In genomic region chr16:23823475-23824407, GRCh38 we compare ENCODE assay signal across 1 cellular context.
TF ChIP-seq lines count a peak whose summit lies in the region.

No MANE protein-coding gene starts in this region.

TF ChIP-seq in K562, 482 proteins besides CTCF, POLR2A, EP300 and RAD21 (continued from another document):
- TF ChIP-seq NFATC3 (IDR thresholded peaks at IDR 0.05) (no peak), HCFC1 (IDR thresholded peaks at IDR 0.05; ENCODE audit: low read depth, low read length) (no peak), ZNF347 (CRISPR knock-in tag; IDR thresholded peaks at IDR 0.05; ENCODE audit: low read depth) (no peak), ARNT (IDR thresholded peaks at IDR 0.05) (peak; percentile 46 to 50; a peak in 2 of 4 replicates), NFRKB (IDR thresholded peaks at IDR 0.05; ENCODE audit: low read depth) (peak; percentile 72; the same call in 1 of the 2 replicates), BCLAF1 (IDR thresholded peaks at IDR 0.05; ENCODE audit: borderline replicate concordance in 1 of 2, control insufficient read depth in 1 of 2, low read depth in 2 of 2, low read length in 1 of 2) (no peak), ZNF76 (CRISPR knock-in tag; IDR thresholded peaks at IDR 0.05; ENCODE audit: borderline replicate concordance) (no peak), ZNF121 (CRISPR knock-in tag; conservative IDR thresholded peaks at IDR 0.05) (no peak), U2AF2 (optimal IDR thresholded peaks at IDR 0.05; ENCODE audit: low read depth, low read length) (no peak), ZNF57 (CRISPR knock-in tag; IDR thresholded peaks at IDR 0.05) (no peak), ZZZ3 (IDR thresholded peaks at IDR 0.05) (no peak), TCF15 (CRISPR knock-in tag; IDR thresholded peaks at IDR 0.05) (no peak), ZC3H4 (CRISPR knock-in tag; IDR thresholded peaks at IDR 0.05; ENCODE audit: borderline replicate concordance) (no peak), ZKSCAN3 (CRISPR knock-in tag; IDR thresholded peaks at IDR 0.05) (no peak)
